Comparison of ENCODE assay signal across 1 cellular context in genomic region chr17:70622382-70623260, GRCh38.
TF ChIP-seq lines count a peak whose summit lies in the region.

No MANE protein-coding gene starts in this region.

TF ChIP-seq in GM23338, 12 proteins besides CTCF, POLR2A, EP300 and RAD21 (continued from another document):
- TF ChIP-seq JUNB (IDR thresholded peaks at IDR 0.05; ENCODE audit: unreplicated experiment) (no peak), STAT1 (IDR thresholded peaks at IDR 0.05; ENCODE audit: unreplicated experiment) (no peak), ZNF331 (CRISPR knock-in tag; IDR thresholded peaks at IDR 0.05; ENCODE audit: low read depth) (no peak), EZH2 (IDR thresholded peaks at IDR 0.05; ENCODE audit: low read depth, unreplicated experiment) (no peak), EZH2phosphoT487 (IDR thresholded peaks at IDR 0.05; ENCODE audit: unreplicated experiment) (no peak), ETS1 (IDR thresholded peaks at IDR 0.05) (no peak)
TF ChIP-seq in GM23338: peak in this region for 0.
